In genomic region chr6:43442935-43443334, GRCh38 we compare ENCODE assay signal across 15 cellular contexts.
A peak's percentile ranks its signal among the peaks of the same experiment; 100 is the strongest.
DNase-seq lines count a peak whose midpoint lies in the region; ATAC-seq and TF ChIP-seq lines count a peak whose summit lies in the region.
"Had no signal": no experiment of that assay in that cellular context is flagged by ENCODE, and none has a peak within 500 bp of the region (broad histone marks: within the 10 kb centered on the region; RNA-seq: fewer than 3 reads in every experiment).

No MANE protein-coding gene starts in this region.

- peaks cover 37% of the 10 kb centered on the region for H3K36me3 Mint-ChIP-seq in central memory CD8-positive, alpha-beta T cell (ENCODE audit: insufficient read depth)

- no peaks in the 10 kb centered on the region for H3K9me3 Mint-ChIP-seq in central memory CD8-positive, alpha-beta T cell
- H3K9me3 Mint-ChIP-seq: CD8-positive, alpha-beta memory T cell; HFFc6 had no signal

- ATAC-seq in central memory CD8-positive, alpha-beta T cell (replicated peaks; ENCODE audit: extremely low read depth, poor library complexity, severe bottlenecking): no peak
- ATAC-seq: A549, K562 had no signal

- H3K27ac Mint-ChIP-seq in central memory CD8-positive, alpha-beta T cell (ENCODE audit: low read depth): peak overlapping the region; percentile 32
- H3K27ac Mint-ChIP-seq: HFFc6 had no signal

- H3K27me3 Mint-ChIP-seq in central memory CD8-positive, alpha-beta T cell: no peaks in the 10 kb centered on the region
- H3K27me3 Mint-ChIP-seq: CD8-positive, alpha-beta memory T cell had no signal

- H3K4me1 ChIP-seq in HEK293 (ENCODE audit: control insufficient read depth, insufficient read depth, low read length): no peaks in the 10 kb centered on the region
- H3K4me1 ChIP-seq: A549, Caco-2, HAP-1 had no signal

- TF ChIP-seq CTCF in GM13977 (IDR thresholded peaks at IDR 0.05; ENCODE audit: extremely low read depth, insufficient read depth, missing control alignments) (peak; percentile 5), HEK293 (tag by site-specific recombination; IDR thresholded peaks at IDR 0.05) (no peak)

- in situ Hi-C loops in GM13977 (cut with MboI; ENCODE audit: low pct_unique_long_range_greater_than_20kb, low sequenced_read_pairs, unreplicated experiment): no loop called here

- no peak overlapping the region for H3K27ac ChIP-seq in HEK293 (ENCODE audit: extremely low read depth, low read depth, low read length)
- H3K27ac ChIP-seq: A549, GM23248 had no signal

- POLR2A ChIA-PET in HEK293 (lab: Yijun Ruan, JAX): interaction anchor here (0.7 kb wide), 1 partner anchor 15 kb away, joined by 3 read pairs; the partner anchor contains the start of gene ABCC10

- CTCF ChIA-PET in HEK293 (lab: Yijun Ruan, JAX): interaction anchor here (1.3 to 1.8 kb wide), 2 partner anchors 11 to 53 kb away, joined by 5 to 8 read pairs; no protein-coding TSS in a partner anchor

- H3K4me3 Mint-ChIP-seq in central memory CD8-positive, alpha-beta T cell: no peak overlapping the region
- H3K4me3 Mint-ChIP-seq: CD8-positive, alpha-beta memory T cell; HFFc6 had no signal

- no peak for DNase-seq in GM13977 (ENCODE audit: low spot score)
- no peak for DNase-seq in central memory CD8-positive, alpha-beta T cell (ENCODE audit: low spot score in 2 of 2)
- no peak for DNase-seq in NCI-H1694 treated with DMSO at 0.1 percent for 48 hours (lab: John Stamatoyannopoulos, UW)
- no peak for DNase-seq in NCI-H1417 treated with DMSO at 0.1 percent for 48 hours (lab: John Stamatoyannopoulos, UW)
- DNase-seq in SKM-1 treated with dmso at 0.1 percent for 144 hours (lab: John Stamatoyannopoulos, UW; ENCODE audit: unreplicated experiment): no peak
- DNase-seq: Caco-2; CD8-positive, alpha-beta memory T cell; DMS53; GF-D8; GM23248; HFFc6 had no signal

- no peak overlapping the region for H3K4me3 ChIP-seq in HEK293 (ENCODE audit: low read depth, low read length)
- H3K4me3 ChIP-seq: A549, GM23248, HAP-1, K562 had no signal

- no peaks in the 10 kb centered on the region for H3K9me3 ChIP-seq in HEK293 (ENCODE audit: control insufficient read depth, insufficient read depth, low read depth, low read length)
- H3K9me3 ChIP-seq: A549, Caco-2, HAP-1 had no signal

- no peaks in the 10 kb centered on the region for H3K4me1 Mint-ChIP-seq in central memory CD8-positive, alpha-beta T cell
- H3K4me1 Mint-ChIP-seq: CD8-positive, alpha-beta memory T cell had no signal

- peaks cover 17 to 75% of the 10 kb centered on the region in 2 experiments; a peak in 2 of 3 replicates for H3K36me3 ChIP-seq in HEK293 (ENCODE audit: control insufficient read depth in 2 of 2, insufficient read depth in 1 of 2, low read length in 2 of 2)
- H3K36me3 ChIP-seq: HAP-1 had no signal

TF ChIP-seq in HEK293, 187 proteins besides CTCF, POLR2A, EP300 and RAD21:
- TF ChIP-seq SCRT2 (tag by site-specific recombination; IDR thresholded peaks at IDR 0.05): peak; percentile 26; the same call in 1 of the 2 replicates
- no peak for TF ChIP-seq ZNF660 (tag by site-specific recombination; IDR thresholded peaks at IDR 0.05)
- TF ChIP-seq ZNF112 (tag by site-specific recombination; IDR thresholded peaks at IDR 0.05): no peak
- no peak for TF ChIP-seq ZNF335 (tag by site-specific recombination; conservative IDR thresholded peaks at IDR 0.05)
- TF ChIP-seq, protein P1, sequence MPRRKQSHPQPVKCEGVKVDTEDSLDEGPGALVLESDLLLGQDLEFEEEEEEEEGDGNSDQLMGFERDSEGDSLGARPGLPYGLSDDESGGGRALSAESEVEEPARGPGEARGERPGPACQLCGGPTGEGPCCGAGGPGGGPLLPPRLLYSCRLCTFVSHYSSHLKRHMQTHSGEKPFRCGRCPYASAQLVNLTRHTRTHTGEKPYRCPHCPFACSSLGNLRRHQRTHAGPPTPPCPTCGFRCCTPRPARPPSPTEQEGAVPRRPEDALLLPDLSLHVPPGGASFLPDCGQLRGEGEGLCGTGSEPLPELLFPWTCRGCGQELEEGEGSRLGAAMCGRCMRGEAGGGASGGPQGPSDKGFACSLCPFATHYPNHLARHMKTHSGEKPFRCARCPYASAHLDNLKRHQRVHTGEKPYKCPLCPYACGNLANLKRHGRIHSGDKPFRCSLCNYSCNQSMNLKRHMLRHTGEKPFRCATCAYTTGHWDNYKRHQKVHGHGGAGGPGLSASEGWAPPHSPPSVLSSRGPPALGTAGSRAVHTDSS (tag by site-specific recombination; IDR thresholded peaks at IDR 0.05): no peak
- TF ChIP-seq ZNF214 (tag by site-specific recombination; IDR thresholded peaks at IDR 0.05; ENCODE audit: borderline replicate concordance): no peak
- TF ChIP-seq ZNF155 (tag by site-specific recombination; IDR thresholded peaks at IDR 0.05): no peak
